8 cellular contexts compared by ENCODE assay signal in the genomic region with DNA sequence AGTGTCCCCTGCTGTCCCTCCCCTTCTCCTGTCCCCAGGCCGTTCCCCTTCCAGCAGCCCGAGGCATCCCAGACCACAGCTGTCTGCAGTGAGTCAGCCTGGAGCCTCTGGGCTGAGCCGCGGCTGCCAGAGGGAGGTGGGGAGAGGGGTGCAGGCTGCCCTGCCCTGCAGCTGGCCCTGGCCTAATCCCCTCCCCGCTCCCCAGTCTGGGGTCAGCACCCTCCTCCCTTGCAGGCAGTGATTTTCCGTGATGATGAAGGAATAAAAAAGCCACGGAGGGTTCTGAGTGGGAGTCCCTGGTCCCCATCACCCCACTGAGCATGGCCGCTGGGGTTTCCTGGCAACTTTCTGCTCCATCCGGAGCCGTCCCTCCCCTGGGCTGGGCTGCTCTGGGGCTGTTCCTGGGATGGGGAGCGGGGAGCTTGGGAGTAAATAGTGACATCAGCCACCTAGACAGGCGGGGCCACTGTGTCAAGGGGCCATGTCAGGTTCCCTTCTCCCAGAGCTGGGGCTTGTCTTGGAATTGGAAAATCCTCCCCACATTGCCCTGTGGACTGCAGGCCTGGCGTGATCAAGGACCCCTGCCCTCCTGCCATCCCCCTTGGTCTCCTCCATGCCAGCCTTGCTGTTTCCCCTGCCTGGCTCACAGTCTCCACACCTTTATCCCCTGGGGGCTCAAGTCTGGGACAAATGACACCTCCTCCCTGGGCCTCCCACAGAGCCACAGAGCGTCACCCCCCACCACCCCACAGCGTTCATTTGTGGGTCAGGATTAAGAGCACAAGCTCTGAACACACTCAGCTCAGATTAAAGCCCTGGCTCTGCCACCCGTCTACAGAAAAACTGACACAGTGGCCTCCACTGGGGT. TPM values are rescaled to one million over a fixed set of nuclear protein-coding genes. Genes with fewer than 3 reads are reported as not detected.
DNase-seq lines count a peak whose midpoint lies in the region; ATAC-seq and TF ChIP-seq lines count a peak whose summit lies in the region.

No MANE protein-coding gene starts in this region.

- peaks cover 0 to 2% (median 0%) of the 10 kb centered on the region in 5 donors for H3K36me3 Mint-ChIP-seq in naive thymus-derived CD4-positive, alpha-beta T cell

- POLR2A ChIA-PET in RWPE1 (lab: Yijun Ruan, JAX; ENCODE audit: low non-redundant PET) = interaction anchor here (0.6 kb wide), 1 partner anchor 51 kb away, joined by 3 read pairs; no protein-coding TSS in a partner anchor
- POLR2A ChIA-PET in naive thymus-derived CD4-positive, alpha-beta T cell (lab: Charles Lee) = interaction anchor here (0.6 kb wide), 1 partner anchor 755 kb away, joined by 3 read pairs; no protein-coding TSS in a partner anchor

- 18 to 31% methylated on average over 12 to 16 of the region's 16 CpGs for WGBS in esophagus, 2 donors

- ATAC-seq in naive thymus-derived CD4-positive, alpha-beta T cell = no peak
- ATAC-seq in GM21515 (IDR thresholded peaks at IDR 0.05; ENCODE audit: unreplicated experiment) = no peak
- no peak for ATAC-seq in HG03521 (IDR thresholded peaks at IDR 0.05; ENCODE audit: unreplicated experiment)

- CTCF ChIA-PET in RWPE1 (lab: Yijun Ruan, JAX) = interaction anchor here (0.6 to 1.1 kb wide), 7 partner anchors 13 to 81 kb away, joined by 3 to 5 read pairs (median 4); no protein-coding TSS in a partner anchor
- CTCF ChIA-PET in naive thymus-derived CD4-positive, alpha-beta T cell (lab: Charles Lee) = interaction anchor here (0.6 to 1.6 kb wide), 10 partner anchors 9 to 1088 kb away, joined by 3 to 7 read pairs (median 4); no protein-coding TSS in a partner anchor

- no peaks in the 10 kb centered on the region for H3K27me3 ChIP-seq in esophagus (ENCODE audit: control insufficient read depth in 1 of 2, insufficient read depth in 2 of 2, low read length in 2 of 2)
- no peaks in the 10 kb centered on the region for H3K27me3 ChIP-seq in muscle layer of duodenum (ENCODE audit: low read depth, low read length)
- H3K27me3 ChIP-seq in naive thymus-derived CD4-positive, alpha-beta T cell (ENCODE audit: control insufficient read depth in 2 of 2, insufficient read depth in 2 of 2, low read length in 2 of 2) = no peaks in the 10 kb centered on the region

- TF ChIP-seq CTCF in RWPE1 (conservative IDR thresholded peaks at IDR 0.05; ENCODE audit: low read depth) = no peak

- no peaks in the 10 kb centered on the region for H3K9me3 Mint-ChIP-seq in naive thymus-derived CD4-positive, alpha-beta T cell

- H3K4me3 Mint-ChIP-seq in naive thymus-derived CD4-positive, alpha-beta T cell = peak overlapping the region in 3 of 10 donors; percentile 17 to 87 (median 53)

- H3K4me3 ChIP-seq in esophagus (ENCODE audit: low read depth in 1 of 2, low read length in 2 of 2) (no peak overlapping the region), muscle layer of duodenum (ENCODE audit: low read depth in 1 of 2, low read length in 2 of 2) (peak overlapping the region in 1 of 2 donors; percentile 30)
- H3K4me3 ChIP-seq in naive thymus-derived CD4-positive, alpha-beta T cell (ENCODE audit: low read length) = no peak overlapping the region

- H3K36me3 ChIP-seq in esophagus (ENCODE audit: control insufficient read depth in 2 of 2, insufficient read depth in 2 of 2, low read length in 1 of 2) (no peaks in the 10 kb centered on the region), muscle layer of duodenum (ENCODE audit: control insufficient read depth in 1 of 2, insufficient read depth in 2 of 2, low read length in 2 of 2) (no peaks in the 10 kb centered on the region)
- H3K36me3 ChIP-seq in naive thymus-derived CD4-positive, alpha-beta T cell (ENCODE audit: control insufficient read depth in 2 of 3, insufficient read depth in 3 of 3, low read length in 3 of 3) = no peaks in the 10 kb centered on the region

- DNase-seq in H4 (ENCODE audit: low spot score) = peak; percentile 92
- peak; percentile 55 for DNase-seq in RWPE1 (ENCODE audit: low spot score)
- DNase-seq in NCI-H1092 (lab: John Stamatoyannopoulos, UW) = no peak
- no peak for DNase-seq in naive thymus-derived CD4-positive, alpha-beta T cell

- peaks cover 7 to 33% (median 19%) of the 10 kb centered on the region in 7 donors for H3K4me1 Mint-ChIP-seq in naive thymus-derived CD4-positive, alpha-beta T cell

- no peak overlapping the region for H3K27ac Mint-ChIP-seq in naive thymus-derived CD4-positive, alpha-beta T cell

- H3K27me3 Mint-ChIP-seq in naive thymus-derived CD4-positive, alpha-beta T cell = no peaks in the 10 kb centered on the region

- H3K27ac ChIP-seq in RWPE1 (peak overlapping the region; percentile 100), esophagus (ENCODE audit: low read depth in 2 of 2, low read length in 1 of 2) (peak overlapping the region; percentile 83 to 86), muscle layer of duodenum (ENCODE audit: low read length) (peak overlapping the region; percentile 87)
- H3K27ac ChIP-seq in naive thymus-derived CD4-positive, alpha-beta T cell (ENCODE audit: low read depth, low read length) = no peak overlapping the region

- peaks cover 7 to 17% of the 10 kb centered on the region in 2 donors for H3K4me1 ChIP-seq in esophagus (ENCODE audit: control insufficient read depth in 2 of 2, insufficient read depth in 2 of 2, low read length in 1 of 2)
- H3K4me1 ChIP-seq in muscle layer of duodenum (ENCODE audit: control insufficient read depth in 1 of 2, insufficient read depth in 2 of 2, low read length in 2 of 2) = peaks cover 17 to 46% of the 10 kb centered on the region in 2 donors
- peaks cover 4 to 21% of the 10 kb centered on the region in 2 donors for H3K4me1 ChIP-seq in naive thymus-derived CD4-positive, alpha-beta T cell (ENCODE audit: control insufficient read depth in 2 of 2, insufficient read depth in 2 of 2, low read length in 2 of 2)

- H3K9me3 ChIP-seq in esophagus (ENCODE audit: control insufficient read depth in 2 of 2, insufficient read depth in 1 of 2, low read depth in 1 of 2, low read length in 1 of 2) (no peaks in the 10 kb centered on the region), muscle layer of duodenum (ENCODE audit: control insufficient read depth in 1 of 2, low read length in 2 of 2) (no peaks in the 10 kb centered on the region)
- no peaks in the 10 kb centered on the region for H3K9me3 ChIP-seq in naive thymus-derived CD4-positive, alpha-beta T cell (ENCODE audit: control insufficient read depth in 2 of 3, low read length in 3 of 3)

- intact Hi-C loops in naive thymus-derived CD4-positive, alpha-beta T cell (cut with micrococcal nuclease) = loop anchor here in 1 of 2 donors (1.0 kb wide), 1 partner anchor 448 kb away; no protein-coding TSS in a partner anchor

RNA-seq across cellular contexts. Expression of gene SPC24, which starts 16.7 kb away (rescaled TPM):
- total RNA-seq in H4 (2014; rRNA removed; shearing (Covaris generic)) = 32.6 and 37.8 TPM in 2 replicates
- 10 to 100 TPM in 1 of 2 donors, 1 to 10 TPM in 1; 3.7 to 11.4 TPM for polyA plus RNA-seq in esophagus
- total RNA-seq in naive thymus-derived CD4-positive, alpha-beta T cell = 10 to 100 TPM in 1 of 5 experiments, 1 to 10 TPM in 2, under 1 TPM in 2; 0.56 to 45.4 (median 1.9) TPM
- under 1 TPM in 1 of 2 donors, not detected in 1; 0.33 TPM for polyA plus RNA-seq in naive thymus-derived CD4-positive, alpha-beta T cell

RNA-seq across cellular contexts. Expression of gene LDLR, which starts 49.6 kb away (rescaled TPM):
- total RNA-seq in H4 (2014; rRNA removed; shearing (Covaris generic)) = 82.0 and 87.2 TPM in 2 replicates
- polyA plus RNA-seq in esophagus = 10 to 100 TPM; 51.9 to 66.7 TPM
- 10 to 100 TPM; 29.1 to 90.3 (median 39.0) TPM for total RNA-seq in naive thymus-derived CD4-positive, alpha-beta T cell
- 1 to 10 TPM; 5.5 to 7.0 TPM for polyA plus RNA-seq in naive thymus-derived CD4-positive, alpha-beta T cell

RNA-seq across cellular contexts. Expression of gene KANK2, which starts 58.5 kb away (rescaled TPM):
- 63.8 and 79.8 TPM in 2 replicates for total RNA-seq in H4 (2014; rRNA removed; shearing (Covaris generic))
- 10 to 100 TPM; 33.1 to 53.9 TPM for polyA plus RNA-seq in esophagus
- total RNA-seq in naive thymus-derived CD4-positive, alpha-beta T cell = 1 to 10 TPM in 1 of 5 experiments, under 1 TPM in 4; 0.32 to 2.9 (median 0.53) TPM
- polyA plus RNA-seq in naive thymus-derived CD4-positive, alpha-beta T cell = not detected

Comparison
In these comparisons a context has a peak if more than half of its experiments do, and no peak if none do; other contexts are left out.
1. DNase-seq: peak in H4 (single experiment) and RWPE1 (single experiment); none in NCI-H1092 (single experiment) and naive thymus-derived CD4-positive, alpha-beta T cell (0 of 9).
2. RNA of gene KANK2, which starts 58.5 kb away (total RNA-seq): 63.8 to 79.8 TPM in H4; 0.32 to 2.9 TPM in naive thymus-derived CD4-positive, alpha-beta T cell; every median in the first group is over 10 times any median in the second.